In genomic region chr10:78559514-78560392, GRCh38 we compare ENCODE assay signal across 16 cellular contexts.
DNase-seq lines count a peak whose midpoint lies in the region; ATAC-seq and TF ChIP-seq lines count a peak whose summit lies in the region.
"Had no signal": no experiment of that assay in that cellular context is flagged by ENCODE, and none has a peak within 500 bp of the region (broad histone marks: within the 10 kb centered on the region; RNA-seq: fewer than 3 reads in every experiment).

No MANE protein-coding gene starts in this region.

- TF ChIP-seq CTCF in neural cell (IDR thresholded peaks at IDR 0.05; ENCODE audit: poor library complexity, severe bottlenecking): no peak

- H3K9me2 ChIP-seq in neural cell (ENCODE audit: insufficient read depth, low read length): no peaks in the 10 kb centered on the region

- no peak for ATAC-seq in esophagus mucosa
- ATAC-seq in HG02610 (IDR thresholded peaks at IDR 0.05; ENCODE audit: unreplicated experiment): no peak
- ATAC-seq: activated CD8-positive, alpha-beta T cell treated with anti-CD3 and anti-CD28 coated beads, Interleukin-2, amount 10 ng/mL, durations not matched to agents 7 days and 5 days had no signal

- peak overlapping the region; percentile 41 for H3K4me3 ChIP-seq in neural cell (ENCODE audit: low read length)
- H3K4me3 ChIP-seq: adrenal gland, vagina had no signal

- no peaks in the 10 kb centered on the region for H3K79me2 ChIP-seq in neural cell (replicated peaks; ENCODE audit: insufficient read depth, low read length)

- H2AFZ ChIP-seq in neural cell (ENCODE audit: low read depth, low read length): peak overlapping the region; percentile 21

- H3K27ac ChIP-seq in neural cell (ENCODE audit: low read length): peak overlapping the region; percentile 68
- H3K27ac ChIP-seq: HL-60, vagina had no signal

- DNase-seq in DMS79 treated with DMSO at 0.1 percent for 48 hours (lab: John Stamatoyannopoulos, UW) (peak; percentile 88), NCI-H187 (lab: John Stamatoyannopoulos, UW) (peak; percentile 85 to 91), NCI-H774 (lab: John Stamatoyannopoulos, UW) (peak; percentile 46)
- no peak for DNase-seq in effector CD8-positive, alpha-beta T cell (lab: John Stamatoyannopoulos, UW)
- no peak for DNase-seq in stimulated activated CD4-positive, alpha-beta T cell treated with anti-CD3 and anti-CD28 coated beads, Interleukin-4, amount 100 ng/mL, for 24 hours
- DNase-seq: activated CD8-positive, alpha-beta T cell treated with anti-CD3 and anti-CD28 coated beads, Interleukin-2, amount 10 ng/mL, durations not matched to agents 7 days and 5 days; adrenal gland; immature natural killer cell; Kasumi-1; stimulated activated naive CD4-positive, alpha-beta T cell treated with Interleukin-2 at 50 U/mL for 16 hours; SW 1271 had no signal

- no peak for TF ChIP-seq EP300 in neural cell (conservative IDR thresholded peaks at IDR 0.05; ENCODE audit: poor library complexity, severe bottlenecking)

- H3K9me3 ChIP-seq in neural cell (ENCODE audit: low read length): no peaks in the 10 kb centered on the region
- H3K9me3 ChIP-seq: adrenal gland, vagina had no signal

- no peaks in the 10 kb centered on the region for H3K27me3 ChIP-seq in neural cell (ENCODE audit: insufficient read depth, low read depth, low read length)
- H3K27me3 ChIP-seq: adrenal gland, vagina had no signal

- TF ChIP-seq RAD21 in neural cell (conservative IDR thresholded peaks at IDR 0.05): no peak

- no peaks in the 10 kb centered on the region for H3F3A ChIP-seq in neural cell (ENCODE audit: insufficient read depth, low read length, poor library complexity, severe bottlenecking)

- peak overlapping the region; percentile 18 for H3K4me2 ChIP-seq in neural cell (ENCODE audit: low read length)

- H3K9ac ChIP-seq in neural cell (ENCODE audit: low read length): peak overlapping the region; percentile 45

- H4K20me1 ChIP-seq in neural cell (ENCODE audit: insufficient read depth): no peaks in the 10 kb centered on the region

- no peaks in the 10 kb centered on the region for H3K36me3 ChIP-seq in neural cell (ENCODE audit: insufficient read depth, low read length)
- H3K36me3 ChIP-seq: adrenal gland, vagina had no signal

TF ChIP-seq in neural cell, 6 proteins besides CTCF, POLR2A, EP300 and RAD21:
- TF ChIP-seq REST (IDR thresholded peaks at IDR 0.05; ENCODE audit: borderline replicate concordance): peak; percentile 93
- TF ChIP-seq TAF1 (IDR thresholded peaks at IDR 0.05; ENCODE audit: low read depth): no peak
- no peak for TF ChIP-seq EZH2 (IDR thresholded peaks at IDR 0.05; ENCODE audit: borderline replicate concordance, insufficient read depth, low read length, poor library complexity, severe bottlenecking)
- TF ChIP-seq MXI1 (conservative IDR thresholded peaks at IDR 0.05; ENCODE audit: poor library complexity, severe bottlenecking): no peak
- no peak for TF ChIP-seq SMC3 (conservative IDR thresholded peaks at IDR 0.05; ENCODE audit: poor library complexity)
- TF ChIP-seq POLR2AphosphoS5 (IDR thresholded peaks at IDR 0.05): peak; percentile 40

Comparison
In these comparisons a context has a peak if more than half of its experiments do, and no peak if none do; other contexts are left out.
1. DNase-seq: peak in DMS79 treated with DMSO at 0.1 percent for 48 hours (single experiment), NCI-H187 (2 of 2) and NCI-H774 (single experiment); none in effector CD8-positive, alpha-beta T cell (single experiment) and stimulated activated CD4-positive, alpha-beta T cell treated with anti-CD3 and anti-CD28 coated beads, Interleukin-4, amount 100 ng/mL, for 24 hours (single experiment).